Comparison of ENCODE assay signal across 11 cellular contexts in genomic region chr13:98504029-98504351, GRCh38.
DNase-seq lines count a peak whose midpoint lies in the region; ATAC-seq and TF ChIP-seq lines count a peak whose summit lies in the region.
"Had no signal": no experiment of that assay in that cellular context is flagged by ENCODE, and none has a peak within 500 bp of the region (broad histone marks: within the 10 kb centered on the region; RNA-seq: fewer than 3 reads in every experiment).

No MANE protein-coding gene starts in this region.

- H3K9me3 ChIP-seq in left lung (no peaks in the 10 kb centered on the region), stomach smooth muscle (ENCODE audit: control insufficient read depth in 2 of 2, low read length in 2 of 2) (no peaks in the 10 kb centered on the region)
- H3K9me3 ChIP-seq: HAP-1, MG63, pancreas had no signal

- H3K36me3 Mint-ChIP-seq in activated CD8-positive, alpha-beta memory T cell treated with anti-CD3 and anti-CD28 coated beads, Interleukin-2, amount 10 ng/mL, durations not matched to agents 7 days and 5 days = peaks cover 47% of the 10 kb centered on the region
- H3K36me3 Mint-ChIP-seq in activated T-helper 2 cell treated with anti-CD3 and anti-CD28 coated beads, Interferon-gamma antibody, Interleukin-2, Interleukin-4, amounts not matched to agents 10 μg/mL and 5 μg/mL and 100 μg/mL, durations not matched to agents 14 hours and 24 hours and 36 hours (ENCODE audit: low read depth) = peaks cover 35% of the 10 kb centered on the region

- H3K4me1 Mint-ChIP-seq in activated CD8-positive, alpha-beta memory T cell treated with anti-CD3 and anti-CD28 coated beads, Interleukin-2, amount 10 ng/mL, durations not matched to agents 7 days and 5 days = peaks cover 47% of the 10 kb centered on the region
- H3K4me1 Mint-ChIP-seq in activated T-helper 2 cell treated with anti-CD3 and anti-CD28 coated beads, Interferon-gamma antibody, Interleukin-2, Interleukin-4, amounts not matched to agents 10 μg/mL and 5 μg/mL and 100 μg/mL, durations not matched to agents 14 hours and 24 hours and 36 hours (ENCODE audit: low read depth) = peaks cover 49% of the 10 kb centered on the region

- peak overlapping the region in 1 of 2 donors; percentile 69 for H3K9ac ChIP-seq in stomach smooth muscle (ENCODE audit: low read length in 2 of 2)

- TF ChIP-seq CTCF in left lung (IDR thresholded peaks at IDR 0.05) = no peak

- H3K4me3 Mint-ChIP-seq in activated CD8-positive, alpha-beta memory T cell treated with anti-CD3 and anti-CD28 coated beads, Interleukin-2, amount 10 ng/mL, durations not matched to agents 7 days and 5 days = no peak overlapping the region
- no peak overlapping the region for H3K4me3 Mint-ChIP-seq in activated T-helper 2 cell treated with anti-CD3 and anti-CD28 coated beads, Interferon-gamma antibody, Interleukin-2, Interleukin-4, amounts not matched to agents 10 μg/mL and 5 μg/mL and 100 μg/mL, durations not matched to agents 14 hours and 24 hours and 36 hours (ENCODE audit: low read depth)

- intact Hi-C loops in activated T-helper 2 cell treated with anti-CD3 and anti-CD28 coated beads, Interferon-gamma antibody, Interleukin-2, Interleukin-4, amounts not matched to agents 10 μg/mL and 5 μg/mL and 100 μg/mL, durations not matched to agents 14 hours and 24 hours and 36 hours (cut with micrococcal nuclease) = no loop called here
- intact Hi-C loops in left lung (cut with DNase I) = no loop called here

- H3K36me3 ChIP-seq in left lung (peaks cover 0 to 9% of the 10 kb centered on the region in 2 donors), stomach smooth muscle (ENCODE audit: control insufficient read depth in 2 of 2, insufficient read depth in 2 of 2, low read length in 2 of 2) (peaks cover 3 to 5% of the 10 kb centered on the region in 2 donors)
- H3K36me3 ChIP-seq: HAP-1, pancreas had no signal

- H3K4me3 ChIP-seq in left lung (no peak overlapping the region), stomach smooth muscle (ENCODE audit: low read length in 2 of 2) (peak overlapping the region; percentile 60)
- H3K4me3 ChIP-seq: HAP-1, MG63, pancreas had no signal

- TF ChIP-seq POLR2A in erythroblast (IDR thresholded peaks at IDR 0.05; ENCODE audit: low read length) = no peak

- ATAC-seq in activated CD8-positive, alpha-beta memory T cell treated with anti-CD3 and anti-CD28 coated beads, Interleukin-2, amount 10 ng/mL, durations not matched to agents 7 days and 5 days = peak; percentile 15
- ATAC-seq in left lung (no peak), HG03439 (IDR thresholded peaks at IDR 0.05; ENCODE audit: unreplicated experiment) (no peak), esophagus mucosa (no peak)

- DNase-seq in activated CD8-positive, alpha-beta memory T cell treated with anti-CD3 and anti-CD28 coated beads, Interleukin-2, amount 10 ng/mL, durations not matched to agents 7 days and 5 days = no peak
- DNase-seq in activated CD8-positive, alpha-beta memory T cell treated with anti-CD3 and anti-CD28 coated beads for 24 hours = no peak
- no peak for DNase-seq in activated T-helper 2 cell treated with anti-CD3 and anti-CD28 coated beads, Interferon-gamma antibody, Interleukin-2, Interleukin-4, amounts not matched to agents 10 μg/mL and 5 μg/mL and 100 μg/mL, durations not matched to agents 14 hours and 24 hours and 36 hours (ENCODE audit: low spot score)
- DNase-seq in left lung = no peak
- no peak for DNase-seq in erythroblast (lab: John Stamatoyannopoulos, UW)
- DNase-seq: MG63, pancreas had no signal

- H3K4me1 ChIP-seq in left lung (peaks cover 33 to 56% of the 10 kb centered on the region in 2 donors), stomach smooth muscle (ENCODE audit: control insufficient read depth, insufficient read depth, low read length) (peaks cover 48% of the 10 kb centered on the region)

- H3K27me3 Mint-ChIP-seq in activated CD8-positive, alpha-beta memory T cell treated with anti-CD3 and anti-CD28 coated beads, Interleukin-2, amount 10 ng/mL, durations not matched to agents 7 days and 5 days = no peaks in the 10 kb centered on the region
- H3K27me3 Mint-ChIP-seq in activated T-helper 2 cell treated with anti-CD3 and anti-CD28 coated beads, Interferon-gamma antibody, Interleukin-2, Interleukin-4, amounts not matched to agents 10 μg/mL and 5 μg/mL and 100 μg/mL, durations not matched to agents 14 hours and 24 hours and 36 hours (ENCODE audit: low read depth) = no peaks in the 10 kb centered on the region

- no peaks in the 10 kb centered on the region for H3K27me3 ChIP-seq in left lung
- no peaks in the 10 kb centered on the region for H3K27me3 ChIP-seq in stomach smooth muscle (ENCODE audit: control insufficient read depth in 1 of 2, insufficient read depth in 2 of 2, low read length in 2 of 2)
- H3K27me3 ChIP-seq: MG63, pancreas had no signal

- CTCF ChIA-PET in activated CD8-positive, alpha-beta memory T cell treated with anti-CD3 and anti-CD28 coated beads, Interleukin-2, amount 10 ng/mL, durations not matched to agents 7 days and 5 days (lab: Charles Lee) = interaction anchor here (0.9 to 4.3 kb wide), 7 partner anchors 9 to 169 kb away, joined by 3 to 17 read pairs (median 4); no protein-coding TSS in a partner anchor

- peak overlapping the region; percentile 18 to 37 for H3K27ac ChIP-seq in left lung
- H3K27ac ChIP-seq in stomach smooth muscle (ENCODE audit: low read length) = peak overlapping the region; percentile 66

- no peak overlapping the region for H3K27ac Mint-ChIP-seq in activated CD8-positive, alpha-beta memory T cell treated with anti-CD3 and anti-CD28 coated beads, Interleukin-2, amount 10 ng/mL, durations not matched to agents 7 days and 5 days
- H3K27ac Mint-ChIP-seq in activated T-helper 2 cell treated with anti-CD3 and anti-CD28 coated beads, Interferon-gamma antibody, Interleukin-2, Interleukin-4, amounts not matched to agents 10 μg/mL and 5 μg/mL and 100 μg/mL, durations not matched to agents 14 hours and 24 hours and 36 hours = peak overlapping the region; percentile 5

- no peaks in the 10 kb centered on the region for H3K9me3 Mint-ChIP-seq in activated CD8-positive, alpha-beta memory T cell treated with anti-CD3 and anti-CD28 coated beads, Interleukin-2, amount 10 ng/mL, durations not matched to agents 7 days and 5 days (ENCODE audit: low read depth)
- H3K9me3 Mint-ChIP-seq in activated T-helper 2 cell treated with anti-CD3 and anti-CD28 coated beads, Interferon-gamma antibody, Interleukin-2, Interleukin-4, amounts not matched to agents 10 μg/mL and 5 μg/mL and 100 μg/mL, durations not matched to agents 14 hours and 24 hours and 36 hours = no peaks in the 10 kb centered on the region

Comparison
In these comparisons a context has a peak if more than half of its experiments do, and no peak if none do; other contexts are left out.
1. H3K4me3 ChIP-seq: peak in stomach smooth muscle (2 of 2); none in left lung (0 of 2).